Comparison of ENCODE assay signal across 8 cellular contexts in genomic region chr9:6584881-6585597, GRCh38.
A peak's percentile ranks its signal among the peaks of the same experiment; 100 is the strongest.
DNase-seq lines count a peak whose midpoint lies in the region; ATAC-seq, FAIRE-seq and TF ChIP-seq lines count a peak whose summit lies in the region.

No MANE protein-coding gene starts in this region.

- CTCF ChIA-PET in CD4-positive, alpha-beta T cell (lab: Charles Lee): no interaction called here
- CTCF ChIA-PET in HEK293 (lab: Yijun Ruan, JAX): interaction anchor here (0.5 to 4.1 kb wide), 32 partner anchors 9 to 468 kb away, joined by 3 to 36 read pairs (median 5); no protein-coding TSS in a partner anchor

- peaks cover 4 to 44% of the 10 kb centered on the region in 2 experiments; a peak in 2 of 3 replicates for H3K36me3 ChIP-seq in HEK293 (ENCODE audit: control insufficient read depth in 2 of 2, insufficient read depth in 1 of 2, low read length in 2 of 2)
- H3K36me3 ChIP-seq in mucosa of descending colon (ENCODE audit: low read depth): no peaks in the 10 kb centered on the region

- POLR2A ChIA-PET in CD4-positive, alpha-beta T cell (lab: Charles Lee): interaction anchor here (0.8 kb wide), 1 partner anchor 173 kb away, joined by 4 read pairs; the partner anchor contains the start of gene KDM4C
- POLR2A ChIA-PET in HEK293 (lab: Yijun Ruan, JAX): no interaction called here

- H3K27ac Mint-ChIP-seq in CD4-positive, alpha-beta T cell: no peak overlapping the region

- peak; percentile 90 for FAIRE-seq in frontal cortex (lab: Jason Lieb, UNC)

- no peaks in the 10 kb centered on the region for H3K4me1 Mint-ChIP-seq in CD4-positive, alpha-beta T cell (ENCODE audit: low read depth)

- H3K9me3 Mint-ChIP-seq in CD4-positive, alpha-beta T cell: no peaks in the 10 kb centered on the region

- peak; percentile 65 for TF ChIP-seq CTCF in CD4-positive, alpha-beta T cell (IDR thresholded peaks at IDR 0.05)
- TF ChIP-seq CTCF in HEK293 (tag by site-specific recombination; IDR thresholded peaks at IDR 0.05): no peak
- TF ChIP-seq CTCF in mucosa of descending colon (IDR thresholded peaks at IDR 0.05): no peak

- no peaks in the 10 kb centered on the region for H3K27me3 ChIP-seq in CD4-positive, alpha-beta T cell (ENCODE audit: control insufficient read depth, insufficient read depth, low read length)

- no peak overlapping the region for H3K27ac ChIP-seq in CD4-positive, alpha-beta T cell (ENCODE audit: low read depth, low read length)
- no peak overlapping the region for H3K27ac ChIP-seq in HEK293 (ENCODE audit: extremely low read depth, low read depth, low read length)

- no peaks in the 10 kb centered on the region for H3K9me3 ChIP-seq in CD4-positive, alpha-beta T cell (ENCODE audit: control insufficient read depth, low read length)
- H3K9me3 ChIP-seq in HEK293 (ENCODE audit: control insufficient read depth, insufficient read depth, low read depth, low read length): no peaks in the 10 kb centered on the region
- H3K9me3 ChIP-seq in mucosa of descending colon: no peaks in the 10 kb centered on the region

- H3K4me3 Mint-ChIP-seq in CD4-positive, alpha-beta T cell: no peak overlapping the region

- H3K36me3 Mint-ChIP-seq in CD4-positive, alpha-beta T cell (ENCODE audit: low read depth): no peaks in the 10 kb centered on the region

- H3K4me1 ChIP-seq in HEK293 (ENCODE audit: control insufficient read depth, insufficient read depth, low read length) (no peaks in the 10 kb centered on the region), mucosa of descending colon (ENCODE audit: low read depth) (no peaks in the 10 kb centered on the region)

- H3K4me3 ChIP-seq in HEK293 (ENCODE audit: low read depth, low read length): no peak overlapping the region
- no peak overlapping the region for H3K4me3 ChIP-seq in mucosa of descending colon

- peaks cover 1% of the 10 kb centered on the region for H3K27me3 Mint-ChIP-seq in CD4-positive, alpha-beta T cell

- intact Hi-C loops in CD4-positive, alpha-beta T cell (cut with DNase I, micrococcal nuclease): loop anchor here (1.0 to 10.0 kb wide), 5 partner anchors 82 to 950 kb away; no protein-coding TSS in a partner anchor
- intact Hi-C loops in mucosa of descending colon (cut with DNase I, micrococcal nuclease): loop anchor here in 1 of 2 donors (10.0 kb wide), 1 partner anchor 80 kb away; no protein-coding TSS in a partner anchor

- ATAC-seq in CD4-positive, alpha-beta T cell (ENCODE audit: poor library complexity): no peak
- ATAC-seq in HG03565 (IDR thresholded peaks at IDR 0.05; ENCODE audit: unreplicated experiment) (no peak), mucosa of descending colon (no peak)

- DNase-seq in CD4-positive, alpha-beta T cell: no peak
- DNase-seq in SK-N-DZ (ENCODE audit: low spot score) (peak; percentile 0), frontal cortex (ENCODE audit: low spot score in 2 of 2) (peak in 1 of 2 donors; percentile 28), stromal cell of bone marrow (ENCODE audit: low read depth) (peak; percentile 27), mucosa of descending colon (no peak)
- DNase-seq in stimulated activated CD8-positive, alpha-beta memory T cell treated with anti-CD3 and anti-CD28 coated beads, Interleukin-4, amount 100 ng/mL, for 48 hours: no peak

TF ChIP-seq in HEK293, 187 proteins besides CTCF, POLR2A, EP300 and RAD21:
- TF ChIP-seq ZNF654 (tag by site-specific recombination; IDR thresholded peaks at IDR 0.05; ENCODE audit: low read depth): peak; percentile 55
- no peak for TF ChIP-seq ZNF664 (tag by site-specific recombination; IDR thresholded peaks at IDR 0.05)
TF ChIP-seq in HEK293: peak in this region for 1.

Comparison
In these comparisons a context has a peak if more than half of its experiments do, and no peak if none do; other contexts are left out.
1. DNase-seq: peak in SK-N-DZ (single experiment) and stromal cell of bone marrow (single experiment); none in CD4-positive, alpha-beta T cell (0 of 10), mucosa of descending colon (0 of 3) and stimulated activated CD8-positive, alpha-beta memory T cell treated with anti-CD3 and anti-CD28 coated beads, Interleukin-4, amount 100 ng/mL, for 48 hours (single experiment).